Comparison of ENCODE assay signal across 1 cellular context in the genomic region with DNA sequence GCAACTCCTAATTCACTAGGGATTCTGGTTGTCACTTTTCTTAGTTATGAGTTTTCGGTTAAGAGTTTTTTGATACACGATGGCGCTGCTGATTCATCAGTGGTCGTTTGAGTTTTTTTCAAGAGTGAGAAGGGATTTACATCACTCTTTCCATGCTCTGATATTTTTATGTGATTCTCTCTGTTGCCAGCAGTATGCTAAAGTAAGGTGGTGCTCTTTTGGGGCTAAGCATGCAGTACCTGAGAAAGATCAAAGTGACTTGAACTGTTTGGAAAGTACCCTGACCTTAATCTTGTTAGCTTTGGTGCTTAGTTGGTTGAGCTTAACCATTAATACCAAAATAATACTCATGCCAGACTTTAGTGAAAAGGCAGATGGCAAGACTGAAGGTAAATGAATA.
TF ChIP-seq lines count a peak whose summit lies in the region.

No MANE protein-coding gene starts in this region.

TF ChIP-seq in GM12878, 131 proteins besides CTCF, POLR2A, EP300 and RAD21:
- TF ChIP-seq TCF7 (IDR thresholded peaks at IDR 0.05; ENCODE audit: borderline replicate concordance): peak; percentile 43; the same call in 1 of the 2 replicates
- no peak for TF ChIP-seq SMC3 (IDR thresholded peaks at IDR 0.05; ENCODE audit: borderline replicate concordance, low read length)
- TF ChIP-seq, protein P1, sequence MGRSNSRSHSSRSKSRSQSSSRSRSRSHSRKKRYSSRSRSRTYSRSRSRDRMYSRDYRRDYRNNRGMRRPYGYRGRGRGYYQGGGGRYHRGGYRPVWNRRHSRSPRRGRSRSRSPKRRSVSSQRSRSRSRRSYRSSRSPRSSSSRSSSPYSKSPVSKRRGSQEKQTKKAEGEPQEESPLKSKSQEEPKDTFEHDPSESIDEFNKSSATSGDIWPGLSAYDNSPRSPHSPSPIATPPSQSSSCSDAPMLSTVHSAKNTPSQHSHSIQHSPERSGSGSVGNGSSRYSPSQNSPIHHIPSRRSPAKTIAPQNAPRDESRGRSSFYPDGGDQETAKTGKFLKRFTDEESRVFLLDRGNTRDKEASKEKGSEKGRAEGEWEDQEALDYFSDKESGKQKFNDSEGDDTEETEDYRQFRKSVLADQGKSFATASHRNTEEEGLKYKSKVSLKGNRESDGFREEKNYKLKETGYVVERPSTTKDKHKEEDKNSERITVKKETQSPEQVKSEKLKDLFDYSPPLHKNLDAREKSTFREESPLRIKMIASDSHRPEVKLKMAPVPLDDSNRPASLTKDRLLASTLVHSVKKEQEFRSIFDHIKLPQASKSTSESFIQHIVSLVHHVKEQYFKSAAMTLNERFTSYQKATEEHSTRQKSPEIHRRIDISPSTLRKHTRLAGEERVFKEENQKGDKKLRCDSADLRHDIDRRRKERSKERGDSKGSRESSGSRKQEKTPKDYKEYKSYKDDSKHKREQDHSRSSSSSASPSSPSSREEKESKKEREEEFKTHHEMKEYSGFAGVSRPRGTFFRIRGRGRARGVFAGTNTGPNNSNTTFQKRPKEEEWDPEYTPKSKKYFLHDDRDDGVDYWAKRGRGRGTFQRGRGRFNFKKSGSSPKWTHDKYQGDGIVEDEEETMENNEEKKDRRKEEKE (IDR thresholded peaks at IDR 0.05): no peak
- no peak for TF ChIP-seq RAD51 (IDR thresholded peaks at IDR 0.05)
- no peak for TF ChIP-seq RUNX3 (IDR thresholded peaks at IDR 0.05; ENCODE audit: low read length)
- no peak for TF ChIP-seq CBX5 (IDR thresholded peaks at IDR 0.05; ENCODE audit: low read depth)
- TF ChIP-seq RB1 (IDR thresholded peaks at IDR 0.05; ENCODE audit: borderline replicate concordance): no peak
- TF ChIP-seq, protein P2, sequence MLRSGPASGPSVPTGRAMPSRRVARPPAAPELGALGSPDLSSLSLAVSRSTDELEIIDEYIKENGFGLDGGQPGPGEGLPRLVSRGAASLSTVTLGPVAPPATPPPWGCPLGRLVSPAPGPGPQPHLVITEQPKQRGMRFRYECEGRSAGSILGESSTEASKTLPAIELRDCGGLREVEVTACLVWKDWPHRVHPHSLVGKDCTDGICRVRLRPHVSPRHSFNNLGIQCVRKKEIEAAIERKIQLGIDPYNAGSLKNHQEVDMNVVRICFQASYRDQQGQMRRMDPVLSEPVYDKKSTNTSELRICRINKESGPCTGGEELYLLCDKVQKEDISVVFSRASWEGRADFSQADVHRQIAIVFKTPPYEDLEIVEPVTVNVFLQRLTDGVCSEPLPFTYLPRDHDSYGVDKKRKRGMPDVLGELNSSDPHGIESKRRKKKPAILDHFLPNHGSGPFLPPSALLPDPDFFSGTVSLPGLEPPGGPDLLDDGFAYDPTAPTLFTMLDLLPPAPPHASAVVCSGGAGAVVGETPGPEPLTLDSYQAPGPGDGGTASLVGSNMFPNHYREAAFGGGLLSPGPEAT (IDR thresholded peaks at IDR 0.05; ENCODE audit: low read depth): peak; percentile 51; the same call in 1 of the 2 replicates
- no peak for TF ChIP-seq KDM1A (IDR thresholded peaks at IDR 0.05; ENCODE audit: borderline replicate concordance)
